In genomic region chr9:116156621-116157314, GRCh38 we compare ENCODE assay signal across 9 cellular contexts. TPM values are rescaled to one million over a fixed set of nuclear protein-coding genes. Genes with fewer than 3 reads are reported as not detected.
DNase-seq lines count a peak whose midpoint lies in the region; ATAC-seq, FAIRE-seq and TF ChIP-seq lines count a peak whose summit lies in the region.
"Had no signal": no experiment of that assay in that cellular context is flagged by ENCODE, and none has a peak within 500 bp of the region (broad histone marks: within the 10 kb centered on the region; RNA-seq: fewer than 3 reads in every experiment).

No MANE protein-coding gene starts in this region.

- H3K4me3 ChIP-seq in upper lobe of left lung = peak overlapping the region in 2 of 4 donors; percentile 23 to 24
- H3K4me3 ChIP-seq: GM12878 had no signal

- no peak for TF ChIP-seq POLR2A in upper lobe of left lung (IDR thresholded peaks at IDR 0.05)
- no peak for TF ChIP-seq POLR2A in GM12891 (IDR thresholded peaks at IDR 0.05; ENCODE audit: low read depth, low read length)

- peak in 9 of 14 donors; percentile 4 to 86 (median 14) for DNase-seq in C1 segment of cervical spinal cord (lab: John Stamatoyannopoulos, UW)
- DNase-seq in NCI-H2029 treated with DMSO at 0.1 percent for 48 hours (lab: John Stamatoyannopoulos, UW) = peak; percentile 76
- DNase-seq in cerebellar nuclear complex (lab: John Stamatoyannopoulos, UW) = peak; percentile 50 to 84
- DNase-seq in left kidney (ENCODE audit: low read depth, low spot score) = peak; percentile 69
- DNase-seq in upper lobe of left lung = peak; percentile 40 to 50
- DNase-seq in GM12891 (ENCODE audit: insufficient read length, low spot score) = no peak

- ATAC-seq in upper lobe of left lung (ENCODE audit: low FRiP score in 2 of 2) (peak in 1 of 2 donors; percentile 64), GM21619 (IDR thresholded peaks at IDR 0.05; ENCODE audit: unreplicated experiment) (no peak), HG03521 (IDR thresholded peaks at IDR 0.05; ENCODE audit: unreplicated experiment) (no peak)
- ATAC-seq: GM12878 had no signal

- TF ChIP-seq EP300 in upper lobe of left lung (IDR thresholded peaks at IDR 0.05) = no peak

- H3K27me3 ChIP-seq in upper lobe of left lung = peaks cover 0 to 5% (median 2%) of the 10 kb centered on the region in 4 donors

- H3K27ac ChIP-seq in upper lobe of left lung = peak overlapping the region in 3 of 4 donors; percentile 33 to 72 (median 47)

- 13 to 15% methylated on average over 21 to 22 of the region's 24 CpGs for WGBS in upper lobe of left lung, 2 donors

- H3K36me3 ChIP-seq in upper lobe of left lung = no peaks in the 10 kb centered on the region

- no peak for TF ChIP-seq CTCF in upper lobe of left lung (IDR thresholded peaks at IDR 0.05)

- H3K4me1 ChIP-seq in upper lobe of left lung = peaks cover 0 to 24% (median 19%) of the 10 kb centered on the region in 4 donors

- H3K9me3 ChIP-seq in upper lobe of left lung = no peaks in the 10 kb centered on the region

- no peak for FAIRE-seq in GM12891 (lab: Jason Lieb, UNC)
- FAIRE-seq: GM12878 had no signal

TF ChIP-seq in GM12891, 5 proteins besides CTCF, POLR2A, EP300 and RAD21:
- no peak for TF ChIP-seq PAX5 (IDR thresholded peaks at IDR 0.05; ENCODE audit: insufficient read depth, low read length, severe bottlenecking)
- TF ChIP-seq POU2F2 (IDR thresholded peaks at IDR 0.05; ENCODE audit: low read depth, low read length) = no peak
- no peak for TF ChIP-seq POLR2AphosphoS5 (IDR thresholded peaks at IDR 0.05; ENCODE audit: low read depth, low read length)
- TF ChIP-seq SPI1 (IDR thresholded peaks at IDR 0.05; ENCODE audit: low read depth, low read length) = no peak
- TF ChIP-seq TAF1 (IDR thresholded peaks at IDR 0.05; ENCODE audit: low read depth, low read length) = no peak

RNA-seq across cellular contexts. Expression of gene PAPPA, which starts 3.2 kb away (rescaled TPM):
- total RNA-seq in upper lobe of left lung = 1 to 10 TPM in 4 of 6 donors, under 1 TPM in 2; 0.46 to 2.9 (median 1.1) TPM
- polyA plus RNA-seq in GM12891 (2012; ENCODE audit: low read depth, missing spikeins) = 0.06 TPM
